ENCODE assay signal across 17 cellular contexts in genomic region chr4:41526628-41527027, GRCh38. TPM values are rescaled to one million over a fixed set of nuclear protein-coding genes. Genes with fewer than 3 reads are reported as not detected.
"Had no signal": no experiment of that assay in that cellular context is flagged by ENCODE, and none has a peak within 500 bp of the region (broad histone marks: within the 10 kb centered on the region; RNA-seq: fewer than 3 reads in every experiment).

No MANE protein-coding gene starts in this region.

- DNase-seq: activated CD4-positive, alpha-beta T cell treated with anti-CD3 and anti-CD28 coated beads, Interleukin-2, amount 50 U/mL, for 1 hour; activated CD8-positive, alpha-beta memory T cell treated with anti-CD3 and anti-CD28 coated beads for 24 hours; activated naive CD4-positive, alpha-beta T cell; activated naive CD8-positive, alpha-beta T cell treated with anti-CD3 and anti-CD28 coated beads, Interleukin-2, amount 10 ng/mL, durations not matched to agents 7 days and 5 days; aorta; dermis blood vessel endothelial cell; islet precursor cell; ovary; stimulated activated CD4-positive, alpha-beta T cell treated with anti-CD3 and anti-CD28 coated beads, Interleukin-12 subunit alpha, Interleukin-12 subunit beta, amount 100 ng/mL, for 4 hours; stimulated activated CD4-positive, alpha-beta T cell treated with anti-CD3 and anti-CD28 coated beads, Interleukin-2, amount 100 ng/mL, for 24 hours had no signal

- H3K36me3 ChIP-seq: ovary, thoracic aorta, vagina had no signal

- H3K9me3 Mint-ChIP-seq: activated naive CD8-positive, alpha-beta T cell treated with anti-CD3 and anti-CD28 coated beads, Interleukin-2, amount 10 ng/mL, durations not matched to agents 7 days and 5 days; activated T-helper 1 cell treated with anti-CD3 and anti-CD28 coated beads, Interleukin-12 subunit alpha, Interleukin-12 subunit beta, Interleukin-2, Interleukin-4 antibody, amounts not matched to agents 30 ng/mL and 10 ng/mL and 1 ng/mL, durations not matched to agents 14 hours and 24 hours and 36 hours; neural crest cell had no signal

- H3K36me3 Mint-ChIP-seq: activated naive CD8-positive, alpha-beta T cell treated with anti-CD3 and anti-CD28 coated beads, Interleukin-2, amount 10 ng/mL, durations not matched to agents 7 days and 5 days; stimulated activated effector memory CD8-positive, alpha-beta T cell treated with anti-CD3 and anti-CD28 coated beads, Interleukin-12 subunit alpha, Interleukin-12 subunit beta, amount 100 ng/mL, for 72 hours had no signal

- H3K27ac Mint-ChIP-seq: activated naive CD8-positive, alpha-beta T cell treated with anti-CD3 and anti-CD28 coated beads, Interleukin-2, amount 10 ng/mL, durations not matched to agents 7 days and 5 days; activated T-helper 1 cell treated with anti-CD3 and anti-CD28 coated beads, Interleukin-12 subunit alpha, Interleukin-12 subunit beta, Interleukin-2, Interleukin-4 antibody, amounts not matched to agents 30 ng/mL and 10 ng/mL and 1 ng/mL, durations not matched to agents 14 hours and 24 hours and 36 hours; stimulated activated effector memory CD8-positive, alpha-beta T cell treated with anti-CD3 and anti-CD28 coated beads, Interleukin-12 subunit alpha, Interleukin-12 subunit beta, amount 100 ng/mL, for 72 hours had no signal

- H3K27me3 ChIP-seq: ovary, vagina had no signal

- H3K9me3 ChIP-seq: ovary, thoracic aorta, vagina had no signal

- H3K4me1 Mint-ChIP-seq: activated naive CD8-positive, alpha-beta T cell treated with anti-CD3 and anti-CD28 coated beads, Interleukin-2, amount 10 ng/mL, durations not matched to agents 7 days and 5 days; stimulated activated effector memory CD8-positive, alpha-beta T cell treated with anti-CD3 and anti-CD28 coated beads, Interleukin-12 subunit alpha, Interleukin-12 subunit beta, amount 100 ng/mL, for 72 hours had no signal

- H3K27ac ChIP-seq: ovary, thoracic aorta, vagina had no signal

- H3K4me1 ChIP-seq: vagina had no signal

- H3K27me3 Mint-ChIP-seq: activated naive CD8-positive, alpha-beta T cell treated with anti-CD3 and anti-CD28 coated beads, Interleukin-2, amount 10 ng/mL, durations not matched to agents 7 days and 5 days had no signal

- H3K4me3 Mint-ChIP-seq: activated naive CD8-positive, alpha-beta T cell treated with anti-CD3 and anti-CD28 coated beads, Interleukin-2, amount 10 ng/mL, durations not matched to agents 7 days and 5 days; activated T-helper 1 cell treated with anti-CD3 and anti-CD28 coated beads, Interleukin-12 subunit alpha, Interleukin-12 subunit beta, Interleukin-2, Interleukin-4 antibody, amounts not matched to agents 30 ng/mL and 10 ng/mL and 1 ng/mL, durations not matched to agents 14 hours and 24 hours and 36 hours; neural crest cell; stimulated activated effector memory CD8-positive, alpha-beta T cell treated with anti-CD3 and anti-CD28 coated beads, Interleukin-12 subunit alpha, Interleukin-12 subunit beta, amount 100 ng/mL, for 72 hours had no signal

- ATAC-seq: activated CD4-positive, CD25-positive, alpha-beta regulatory T cell treated with anti-CD3 and anti-CD28 coated beads, Interleukin-2, amount 50 U/mL, for 24 hours; stimulated activated effector memory CD8-positive, alpha-beta T cell treated with anti-CD3 and anti-CD28 coated beads, Interleukin-12 subunit alpha, Interleukin-12 subunit beta, amount 100 ng/mL, for 72 hours had no signal

- H3K4me3 ChIP-seq: ovary, thoracic aorta, vagina had no signal

RNA-seq across cellular contexts. Expression of gene LIMCH1, which starts 11.3 kb away (rescaled TPM):
- total RNA-seq: activated naive CD8-positive, alpha-beta T cell treated with anti-CD3 and anti-CD28 coated beads, Interleukin-2, amount 10 ng/mL, durations not matched to agents 7 days and 5 days; activated T-helper 1 cell treated with anti-CD3 and anti-CD28 coated beads, Interleukin-12 subunit alpha, Interleukin-12 subunit beta, Interleukin-2, Interleukin-4 antibody, amounts not matched to agents 30 ng/mL and 10 ng/mL and 1 ng/mL, durations not matched to agents 14 hours and 24 hours and 36 hours; T-helper 2 cell treated with Interferon-gamma antibody and Interleukin-4, amounts not matched to agents 100 ng/mL and 5 ng/mL, for 36 hours had no signal
